In genomic region chr5:111975133-111975532, GRCh38 we compare ENCODE assay signal across 26 cellular contexts.
DNase-seq lines count a peak whose midpoint lies in the region; ATAC-seq, FAIRE-seq and TF ChIP-seq lines count a peak whose summit lies in the region.
"Had no signal": no experiment of that assay in that cellular context is flagged by ENCODE, and none has a peak within 500 bp of the region (broad histone marks: within the 10 kb centered on the region; RNA-seq: fewer than 3 reads in every experiment).

No MANE protein-coding gene starts in this region.

- no peaks in the 10 kb centered on the region for H3K27me3 ChIP-seq in body of pancreas
- H3K27me3 ChIP-seq: esophagus muscularis mucosa, ovary had no signal

- no peak for TF ChIP-seq POLR2A in body of pancreas (IDR thresholded peaks at IDR 0.05)

- no peak overlapping the region for H3K4me3 ChIP-seq in body of pancreas
- H3K4me3 ChIP-seq: esophagus muscularis mucosa, ovary had no signal

- no peak for TF ChIP-seq CTCF in body of pancreas (IDR thresholded peaks at IDR 0.05)

- intact Hi-C loops in sciatic nerve (cut with DNase I) (no loop called here), body of pancreas (cut with DNase I) (no loop called here)

- WGBS in body of pancreas, 2 donors: 50 to 67% methylated on average over 5 of the region's 5 CpGs

- peak; percentile 43 for DNase-seq in Ammon's horn (ENCODE audit: low spot score)
- no peak for DNase-seq in HTR-8/SVneo (ENCODE audit: insufficient read length, low spot score)
- DNase-seq in fibroblast of gingiva (ENCODE audit: low read depth): peak; percentile 66
- no peak for DNase-seq in sciatic nerve (ENCODE audit: low spot score)
- no peak for DNase-seq in body of pancreas
- DNase-seq in NCI-H187 treated with DMSO at 0.1 percent for 48 hours (lab: John Stamatoyannopoulos, UW): no peak
- DNase-seq in NCI-H2227 treated with DMSO at 0.1 percent for 48 hours (lab: John Stamatoyannopoulos, UW): no peak
- DNase-seq: activated CD4-positive, alpha-beta memory T cell treated with anti-CD3 and anti-CD28 coated beads for 36 hours; activated CD8-positive, alpha-beta memory T cell treated with anti-CD3 and anti-CD28 coated beads, Interleukin-2, amount 50 U/mL, for 4 hours; activated naive CD4-positive, alpha-beta T cell treated with anti-CD3 and anti-CD28 coated beads, Interleukin-2, amount 10 ng/mL, durations not matched to agents 7 days and 5 days; CD4-positive, CD25-positive, alpha-beta regulatory T cell; dermis blood vessel endothelial cell; midbrain; natural killer cell; NCI-H1417 treated with DMSO at 0.1 percent for 48 hours; NCI-H2081 treated with DMSO at 0.1 percent for 48 hours; NCI-H345; NCI-H748 treated with DMSO at 0.1 percent for 48 hours; ovary; stimulated activated CD4-positive, alpha-beta T cell treated with anti-CD3 and anti-CD28 coated beads, Interleukin-2, amount 100 ng/mL, for 48 hours had no signal

- peak; percentile 67 for FAIRE-seq in HTR-8/SVneo (lab: Jason Lieb, UNC)
- FAIRE-seq: GM12892, H54, islet of Langerhans, TTC549 had no signal

- no peak overlapping the region for H3K27ac ChIP-seq in body of pancreas
- H3K27ac ChIP-seq: KMS-11, ovary had no signal

- H3K4me1 ChIP-seq in body of pancreas: no peaks in the 10 kb centered on the region

- no peaks in the 10 kb centered on the region for H3K9me3 ChIP-seq in body of pancreas
- H3K9me3 ChIP-seq: esophagus muscularis mucosa, ovary had no signal

- no peaks in the 10 kb centered on the region for H3K36me3 ChIP-seq in body of pancreas (replicated peaks in 1 of 2; ENCODE audit: insufficient read depth in 1 of 2, low read depth in 2 of 2)
- H3K36me3 ChIP-seq: esophagus muscularis mucosa, ovary had no signal

- ATAC-seq in sciatic nerve (peak; percentile 75), body of pancreas (no peak)
- ATAC-seq: natural killer cell had no signal

Comparison
In these comparisons a context has a peak if more than half of its experiments do, and no peak if none do; other contexts are left out.
1. DNase-seq: peak in Ammon's horn (single experiment) and fibroblast of gingiva (single experiment); none in HTR-8/SVneo (single experiment), sciatic nerve (single experiment), body of pancreas (0 of 4), NCI-H187 treated with DMSO at 0.1 percent for 48 hours (single experiment) and NCI-H2227 treated with DMSO at 0.1 percent for 48 hours (single experiment).